In the genomic region with DNA sequence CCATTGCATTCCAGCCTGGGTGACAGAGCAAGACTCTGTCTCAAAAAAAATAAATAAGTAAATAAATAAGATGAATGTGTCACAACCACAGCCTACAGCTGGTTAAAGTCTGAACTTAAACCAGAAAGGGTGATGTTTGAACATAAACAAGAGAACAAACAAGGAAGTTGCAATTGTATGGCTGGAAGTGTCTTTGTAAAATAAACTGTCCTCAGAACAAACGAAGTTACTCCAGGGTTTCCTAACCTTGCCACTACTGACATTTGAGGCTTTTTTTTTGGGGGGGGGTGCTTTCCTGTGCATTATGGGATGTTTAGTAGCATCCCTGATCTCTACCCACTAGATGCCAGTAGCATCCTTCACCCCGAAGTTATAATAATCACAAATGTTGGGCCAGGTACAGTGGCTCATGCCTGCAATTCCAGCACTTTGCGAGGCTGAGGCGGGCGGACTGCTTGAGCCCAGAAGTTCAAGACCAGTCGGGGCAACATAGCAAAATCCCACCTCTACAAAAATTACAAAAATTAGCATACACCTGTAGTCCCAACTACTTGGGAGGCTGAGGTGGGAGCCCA, we compare ENCODE assay signal across 17 cellular contexts.
"Had no signal": no experiment of that assay in that cellular context is flagged by ENCODE, and none has a peak within 500 bp of the region (broad histone marks: within the 10 kb centered on the region; RNA-seq: fewer than 3 reads in every experiment).

No MANE protein-coding gene starts in this region.

- ATAC-seq: right lobe of liver had no signal

- H3K27me3 Mint-ChIP-seq: activated naive CD4-positive, alpha-beta T cell treated with anti-CD3 and anti-CD28 coated beads, Interleukin-2, amount 10 ng/mL, durations not matched to agents 7 days and 5 days; naive thymus-derived CD8-positive, alpha-beta T cell; type B pancreatic cell had no signal

- H3K27ac ChIP-seq: adrenal gland, breast epithelium, pancreas, right lobe of liver had no signal

- H3K27me3 ChIP-seq: adrenal gland, breast epithelium, esophagus squamous epithelium, pancreas, right lobe of liver, testis had no signal

- H3K9me3 ChIP-seq: adrenal gland, breast epithelium, esophagus squamous epithelium, pancreas, right lobe of liver, testis had no signal

- H3K36me3 ChIP-seq: adrenal gland, breast epithelium, esophagus squamous epithelium, pancreas, right lobe of liver had no signal

- H3K4me3 ChIP-seq: adrenal gland, breast epithelium, esophagus squamous epithelium, pancreas, right lobe of liver, testis had no signal

- H3K36me3 Mint-ChIP-seq: type B pancreatic cell had no signal

- H3K4me1 ChIP-seq: breast epithelium, pancreas, right lobe of liver had no signal

- H3K4me3 Mint-ChIP-seq: activated naive CD4-positive, alpha-beta T cell treated with anti-CD3 and anti-CD28 coated beads, Interleukin-2, amount 10 ng/mL, durations not matched to agents 7 days and 5 days; naive thymus-derived CD8-positive, alpha-beta T cell; T-helper 2 cell treated with Interferon-gamma antibody and Interleukin-4, amounts not matched to agents 5 μg/mL and 100 μg/mL, for 36 hours; type B pancreatic cell had no signal

- H3K9me3 Mint-ChIP-seq: activated naive CD4-positive, alpha-beta T cell treated with anti-CD3 and anti-CD28 coated beads, Interleukin-2, amount 10 ng/mL, durations not matched to agents 7 days and 5 days; T-helper 2 cell treated with Interferon-gamma antibody and Interleukin-4, amounts not matched to agents 5 μg/mL and 100 μg/mL, for 36 hours; type B pancreatic cell had no signal

- H3K27ac Mint-ChIP-seq: type B pancreatic cell had no signal

- DNase-seq: activated CD4-positive, alpha-beta T cell treated with anti-CD3 and anti-CD28 coated beads, Interleukin-2, amount 50 U/mL, for 4 hours; activated naive CD4-positive, alpha-beta T cell treated with anti-CD3 and anti-CD28 coated beads, Interleukin-2, amount 10 ng/mL, durations not matched to agents 7 days and 5 days; activated T-cell treated with anti-CD3 and anti-CD28 coated beads, Interleukin-2, amount 50 U/mL, for 1 hour; adrenal gland; effector memory CD4-positive, alpha-beta T cell; esophagus squamous epithelium; mesenchymal stem cell; naive thymus-derived CD8-positive, alpha-beta T cell; pancreas; right lobe of liver; small intestine; stimulated activated CD4-positive, alpha-beta T cell treated with anti-CD3 and anti-CD28 coated beads, Interleukin-15, amount 100 ng/mL, for 24 hours; stimulated activated CD4-positive, alpha-beta T cell treated with anti-CD3 and anti-CD28 coated beads, Interleukin-2, amount 100 ng/mL, for 48 hours; testis had no signal
